Comparison of ENCODE assay signal across 1 cellular context in genomic region chr16:165218-165538, GRCh38.
TF ChIP-seq lines count a peak whose summit lies in the region.

No MANE protein-coding gene starts in this region.

TF ChIP-seq in HepG2, 621 proteins besides CTCF, POLR2A, EP300 and RAD21:
- TF ChIP-seq KAT8 (CRISPR knock-in tag; IDR thresholded peaks at IDR 0.05), result no peak
- no peak for TF ChIP-seq RNF219 (CRISPR knock-in tag; IDR thresholded peaks at IDR 0.05)
- TF ChIP-seq ZSCAN21 (CRISPR knock-in tag; IDR thresholded peaks at IDR 0.05; ENCODE audit: borderline replicate concordance), result no peak
